In genomic region chr10:77346031-77346430, GRCh38 we compare ENCODE assay signal across 24 cellular contexts.
DNase-seq lines count a peak whose midpoint lies in the region; ATAC-seq lines count a peak whose summit lies in the region.
"Had no signal": no experiment of that assay in that cellular context is flagged by ENCODE, and none has a peak within 500 bp of the region (broad histone marks: within the 10 kb centered on the region; RNA-seq: fewer than 3 reads in every experiment).

No MANE protein-coding gene starts in this region.

- no peak overlapping the region for H3K4me3 Mint-ChIP-seq in activated T-cell treated with anti-CD3 and anti-CD28 coated beads, Interleukin-2, amount 50 U/mL, for 24 hours
- H3K4me3 Mint-ChIP-seq: CD14-positive monocyte; CD8-positive, alpha-beta memory T cell; T-helper 1 cell treated with Interleukin-12 subunit alpha and Interleukin-12 subunit beta and Interleukin-4 antibody, amounts not matched to agents 30 μg/mL and 1 μg/mL, for 36 hours had no signal

- H3K36me3 Mint-ChIP-seq in activated T-cell treated with anti-CD3 and anti-CD28 coated beads, Interleukin-2, amount 50 U/mL, for 24 hours (ENCODE audit: low read depth) = no peaks in the 10 kb centered on the region
- H3K36me3 Mint-ChIP-seq: CD14-positive monocyte; CD8-positive, alpha-beta memory T cell had no signal

- no peaks in the 10 kb centered on the region for H3K27me3 Mint-ChIP-seq in activated T-cell treated with anti-CD3 and anti-CD28 coated beads, Interleukin-2, amount 50 U/mL, for 24 hours

- DNase-seq in NCI-H187 (lab: John Stamatoyannopoulos, UW) (peak; percentile 7 to 19), NCI-H187 treated with DMSO at 0.1 percent for 48 hours (lab: John Stamatoyannopoulos, UW) (no peak), Caki2 (ENCODE audit: low read depth) (peak; percentile 21), NCI-H128 (lab: John Stamatoyannopoulos, UW; ENCODE audit: unreplicated experiment) (peak; percentile 2), kidney glomerular epithelial cell (lab: John Stamatoyannopoulos, UW) (peak; percentile 54), NCI-H446 treated with DMSO at 0.1 percent for 48 hours (lab: John Stamatoyannopoulos, UW) (no peak)
- no peak for DNase-seq in activated T-cell treated with anti-CD3 and anti-CD28 coated beads, Interleukin-2, amount 50 U/mL, for 24 hours
- DNase-seq: 8988T; ACHN; BE2C; CD8-positive, alpha-beta memory T cell; GM23248; H7; NCI-H1048; NCI-H1436 treated with DMSO at 0.1 percent for 48 hours; NCI-H2029; NCI-H2171 treated with DMSO at 0.1 percent for 48 hours; NCI-H446; PC-3; SK-N-SH; SW 1271 had no signal

- in situ Hi-C loops in Caki2 (cut with HindIII; ENCODE audit: low pct_unique_long_range_greater_than_20kb, low sequenced_read_pairs) = no loop called here

- no peak for ATAC-seq in GM19452 (IDR thresholded peaks at IDR 0.05; ENCODE audit: unreplicated experiment)
- ATAC-seq: PC-3 had no signal

- peaks cover 4% of the 10 kb centered on the region for H3K4me1 Mint-ChIP-seq in activated T-cell treated with anti-CD3 and anti-CD28 coated beads, Interleukin-2, amount 50 U/mL, for 24 hours (ENCODE audit: low read depth)
- H3K4me1 Mint-ChIP-seq: CD14-positive monocyte; CD8-positive, alpha-beta memory T cell had no signal

- H3K27ac Mint-ChIP-seq in activated T-cell treated with anti-CD3 and anti-CD28 coated beads, Interleukin-2, amount 50 U/mL, for 24 hours = no peak overlapping the region
- H3K27ac Mint-ChIP-seq: CD8-positive, alpha-beta memory T cell; T-helper 1 cell treated with Interleukin-12 subunit alpha and Interleukin-12 subunit beta and Interleukin-4 antibody, amounts not matched to agents 30 μg/mL and 1 μg/mL, for 36 hours had no signal

- no peaks in the 10 kb centered on the region for H3K9me3 Mint-ChIP-seq in activated T-cell treated with anti-CD3 and anti-CD28 coated beads, Interleukin-2, amount 50 U/mL, for 24 hours
- H3K9me3 Mint-ChIP-seq: CD14-positive monocyte; CD8-positive, alpha-beta memory T cell; T-helper 1 cell treated with Interleukin-12 subunit alpha and Interleukin-12 subunit beta and Interleukin-4 antibody, amounts not matched to agents 30 μg/mL and 1 μg/mL, for 36 hours had no signal

Comparison
In these comparisons a context has a peak if more than half of its experiments do, and no peak if none do; other contexts are left out.
1. DNase-seq: peak in NCI-H187 (2 of 2), Caki2 (single experiment), NCI-H128 (single experiment) and kidney glomerular epithelial cell (single experiment); none in NCI-H187 treated with DMSO at 0.1 percent for 48 hours (single experiment), NCI-H446 treated with DMSO at 0.1 percent for 48 hours (single experiment) and activated T-cell treated with anti-CD3 and anti-CD28 coated beads, Interleukin-2, amount 50 U/mL, for 24 hours (single experiment).